In the genomic region with DNA sequence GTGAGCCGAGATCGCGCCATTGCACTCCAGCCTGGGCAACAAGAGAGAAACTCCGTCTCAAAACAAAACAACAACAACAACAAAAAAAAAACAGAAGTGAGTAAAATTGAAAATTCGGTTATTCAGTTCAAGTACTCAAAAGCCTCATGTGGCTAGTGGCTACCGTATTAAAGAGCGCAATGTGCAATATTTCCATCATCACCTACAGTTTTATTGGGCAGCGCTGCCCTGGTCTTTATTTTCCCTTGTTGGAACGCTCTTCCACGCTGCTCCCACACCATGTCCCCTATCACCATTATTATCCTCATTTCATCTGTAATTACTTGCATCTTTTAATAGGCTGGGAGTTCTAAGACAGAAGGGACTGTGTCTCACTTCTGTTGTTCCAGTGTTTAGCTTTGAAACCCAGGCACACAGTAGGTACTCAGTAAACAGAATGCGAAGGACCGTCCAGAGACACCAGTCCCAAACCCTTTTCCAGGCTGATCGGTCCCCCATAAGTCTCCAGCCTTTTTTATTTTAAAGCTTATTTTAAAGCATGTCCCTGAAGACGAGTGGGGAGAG, we compare ENCODE assay signal across 8 cellular contexts. TPM values are rescaled to one million over a fixed set of nuclear protein-coding genes. Genes with fewer than 3 reads are reported as not detected.
A peak's percentile ranks its signal among the peaks of the same experiment; 100 is the strongest.
DNase-seq lines count a peak whose midpoint lies in the region; ATAC-seq and TF ChIP-seq lines count a peak whose summit lies in the region.

No MANE protein-coding gene starts in this region.

- POLR2A ChIA-PET in CD8-positive, alpha-beta memory T cell (lab: Charles Lee), result interaction anchor here (1.1 to 2.0 kb wide), 6 partner anchors 11 to 340 kb away, joined by 3 to 15 read pairs (median 6); a partner anchor contains a TSS

- ATAC-seq in effector memory CD8-positive, alpha-beta T cell (replicated peaks), result no peak
- no peak for ATAC-seq in HG03175 (IDR thresholded peaks at IDR 0.05; ENCODE audit: unreplicated experiment)

- no peak for DNase-seq in CD8-positive, alpha-beta memory T cell
- no peak for DNase-seq in Jurkat, Clone E6-1 (ENCODE audit: low read depth, low spot score)
- DNase-seq in effector memory CD8-positive, alpha-beta T cell, result no peak
- DNase-seq in neural progenitor cell (ENCODE audit: low spot score), result no peak
- no peak for DNase-seq in iPS-NIHi11 (ENCODE audit: low spot score)
- no peak for DNase-seq in AG08395 (ENCODE audit: low spot score)
- no peak for DNase-seq in NCI-H526 (lab: John Stamatoyannopoulos, UW)

- H3K4me3 ChIP-seq in CD8-positive, alpha-beta memory T cell (ENCODE audit: low read length), result peak overlapping the region; percentile 77
- H3K4me3 ChIP-seq in Jurkat, Clone E6-1 (ENCODE audit: low read length), result peak overlapping the region; percentile 68
- peak overlapping the region; percentile 56 for H3K4me3 ChIP-seq in neural progenitor cell

- peaks cover 0 to 2% (median 0%) of the 10 kb centered on the region in 3 donors for H3K36me3 Mint-ChIP-seq in CD8-positive, alpha-beta memory T cell
- H3K36me3 Mint-ChIP-seq in effector memory CD8-positive, alpha-beta T cell (ENCODE audit: insufficient read depth), result peaks cover 8% of the 10 kb centered on the region
- peaks cover 12% of the 10 kb centered on the region for H3K36me3 Mint-ChIP-seq in neural progenitor cell

- H3K27me3 Mint-ChIP-seq in CD8-positive, alpha-beta memory T cell, result no peaks in the 10 kb centered on the region
- H3K27me3 Mint-ChIP-seq in effector memory CD8-positive, alpha-beta T cell, result no peaks in the 10 kb centered on the region
- peaks cover 2% of the 10 kb centered on the region for H3K27me3 Mint-ChIP-seq in neural progenitor cell (ENCODE audit: insufficient read depth, low read depth)

- H2AFZ ChIP-seq in neural progenitor cell (replicated peaks), result peak overlapping the region; percentile 74

- no peak overlapping the region for H3K9ac ChIP-seq in neural progenitor cell

- no peak for TF ChIP-seq CTCF in neural progenitor cell (IDR thresholded peaks at IDR 0.05)

- peaks cover 22% of the 10 kb centered on the region for H3F3A ChIP-seq in neural progenitor cell (ENCODE audit: low read depth)

- peak overlapping the region; percentile 80 for H3K4me2 ChIP-seq in neural progenitor cell

- no peaks in the 10 kb centered on the region for H3K27me3 ChIP-seq in CD8-positive, alpha-beta memory T cell (ENCODE audit: insufficient read depth, low read length, poor library complexity, severe bottlenecking)
- H3K27me3 ChIP-seq in neural progenitor cell, result no peaks in the 10 kb centered on the region

- H3K4me3 Mint-ChIP-seq in CD8-positive, alpha-beta memory T cell, result peak overlapping the region; percentile 79 to 91 (median 89)
- peak overlapping the region; percentile 78 to 85 for H3K4me3 Mint-ChIP-seq in effector memory CD8-positive, alpha-beta T cell
- peak overlapping the region; percentile 90 for H3K4me3 Mint-ChIP-seq in neural progenitor cell

- H3K79me2 ChIP-seq in neural progenitor cell (ENCODE audit: low read depth), result peaks cover 51% of the 10 kb centered on the region

- no peaks in the 10 kb centered on the region for H3K4me1 ChIP-seq in CD8-positive, alpha-beta memory T cell (ENCODE audit: insufficient read depth, low read length)
- peaks cover 39% of the 10 kb centered on the region for H3K4me1 ChIP-seq in neural progenitor cell

- no peaks in the 10 kb centered on the region for H3K9me3 ChIP-seq in CD8-positive, alpha-beta memory T cell (ENCODE audit: low read length)
- no peaks in the 10 kb centered on the region for H3K9me3 ChIP-seq in neural progenitor cell (ENCODE audit: low read depth)

- CTCF ChIA-PET in CD8-positive, alpha-beta memory T cell (lab: Charles Lee), result interaction anchor here (1.2 to 3.5 kb wide), 4 partner anchors 13 to 81 kb away, joined by 3 to 18 read pairs (median 6); a partner anchor contains a TSS

- H3K27ac ChIP-seq in CD8-positive, alpha-beta memory T cell (ENCODE audit: low read depth, low read length), result peak overlapping the region; percentile 60
- H3K27ac ChIP-seq in neural progenitor cell, result no peak overlapping the region

- H3K27ac Mint-ChIP-seq in CD8-positive, alpha-beta memory T cell, result peak overlapping the region; percentile 59 to 98 (median 90)
- H3K27ac Mint-ChIP-seq in effector memory CD8-positive, alpha-beta T cell, result peak overlapping the region; percentile 87 to 96
- H3K27ac Mint-ChIP-seq in neural progenitor cell, result peak overlapping the region; percentile 17

- peaks cover 28 to 38% (median 38%) of the 10 kb centered on the region in 3 donors for H3K4me1 Mint-ChIP-seq in CD8-positive, alpha-beta memory T cell
- peaks cover 17 to 24% of the 10 kb centered on the region in 2 donors for H3K4me1 Mint-ChIP-seq in effector memory CD8-positive, alpha-beta T cell (ENCODE audit: low read depth in 2 of 2)
- peaks cover 34% of the 10 kb centered on the region for H3K4me1 Mint-ChIP-seq in neural progenitor cell

- H3K36me3 ChIP-seq in CD8-positive, alpha-beta memory T cell (ENCODE audit: insufficient read depth, low read length), result no peaks in the 10 kb centered on the region
- H3K36me3 ChIP-seq in neural progenitor cell, result no peaks in the 10 kb centered on the region

- H4K20me1 ChIP-seq in neural progenitor cell (ENCODE audit: low read depth), result peaks cover 37% of the 10 kb centered on the region

- no peaks in the 10 kb centered on the region for H3K9me3 Mint-ChIP-seq in CD8-positive, alpha-beta memory T cell
- no peaks in the 10 kb centered on the region for H3K9me3 Mint-ChIP-seq in effector memory CD8-positive, alpha-beta T cell
- no peaks in the 10 kb centered on the region for H3K9me3 Mint-ChIP-seq in neural progenitor cell

RNA-seq across cellular contexts. Expression of a gene that starts 0.4 kb away (rescaled TPM):
- 10 to 100 TPM; 46.1 to 51.4 TPM for total RNA-seq in CD8-positive, alpha-beta memory T cell
- 40.3 TPM for polyA plus RNA-seq in CD8-positive, alpha-beta memory T cell
- polyA plus RNA-seq in Jurkat, Clone E6-1 (2012; ENCODE audit: insufficient read depth, insufficient read length), result 74.6 TPM
- total RNA-seq in neural progenitor cell (ENCODE audit: low replicate concordance), result 209 and 271 TPM in 2 replicates

RNA-seq across cellular contexts. Expression of a gene that starts 12.3 kb away (rescaled TPM):
- 10 to 100 TPM; 31.1 to 33.8 TPM for total RNA-seq in CD8-positive, alpha-beta memory T cell
- polyA plus RNA-seq in CD8-positive, alpha-beta memory T cell, result 52.9 TPM
- polyA plus RNA-seq in Jurkat, Clone E6-1 (2012; ENCODE audit: insufficient read depth, insufficient read length), result 18.7 TPM
- total RNA-seq in neural progenitor cell (ENCODE audit: low replicate concordance), result 25.9 and 39.0 TPM in 2 replicates

Comparison
In these comparisons a context has a peak if more than half of its experiments do, and no peak if none do; other contexts are left out.
1. H3K27ac Mint-ChIP-seq: peak in every context shown above with its lines; median percentile 92 in effector memory CD8-positive, alpha-beta T cell; 90 in CD8-positive, alpha-beta memory T cell; 17 in neural progenitor cell.